Comparison of ENCODE assay signal across 9 cellular contexts in the genomic region with DNA sequence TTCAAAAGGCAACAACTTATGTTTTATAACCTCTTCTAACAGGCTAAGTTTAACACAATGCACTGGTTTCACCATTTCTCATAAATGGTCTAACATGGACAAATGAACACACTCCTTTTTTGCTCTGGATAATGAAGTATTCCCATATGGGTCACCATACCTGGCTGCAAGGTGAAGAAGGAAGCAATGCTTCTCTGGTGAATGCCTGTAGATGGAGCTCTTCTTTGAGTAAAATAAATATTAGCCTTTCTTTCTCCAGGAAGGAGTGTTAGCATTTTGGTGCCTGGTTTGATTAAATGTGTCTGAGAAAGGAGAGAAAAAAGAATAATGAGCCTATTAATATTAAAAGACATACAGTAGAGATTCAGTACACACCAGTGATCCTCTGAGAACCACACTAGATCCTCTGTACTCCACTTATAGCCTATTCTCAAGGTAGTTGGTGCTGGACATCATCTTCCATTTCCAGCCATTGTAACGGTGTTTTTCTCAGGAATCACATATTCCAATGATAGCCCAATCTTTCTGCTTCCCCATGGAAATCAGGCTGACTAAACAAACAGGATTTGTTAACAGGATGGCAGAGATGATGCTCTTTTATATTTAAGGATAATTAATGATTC. TPM values are rescaled to one million over a fixed set of nuclear protein-coding genes. Genes with fewer than 3 reads are reported as not detected.
DNase-seq lines count a peak whose midpoint lies in the region; ATAC-seq and TF ChIP-seq lines count a peak whose summit lies in the region.
"Had no signal": no experiment of that assay in that cellular context is flagged by ENCODE, and none has a peak within 500 bp of the region (broad histone marks: within the 10 kb centered on the region; RNA-seq: fewer than 3 reads in every experiment).

No MANE protein-coding gene starts in this region.

- TF ChIP-seq CTCF in AG09319 (IDR thresholded peaks at IDR 0.05; ENCODE audit: low read depth, low read length) = peak; percentile 14
- peak; percentile 35; the same call in 1 of the 2 replicates for TF ChIP-seq CTCF in GM12875 (IDR thresholded peaks at IDR 0.05; ENCODE audit: borderline replicate concordance, insufficient read depth, low read depth, low read length)

- in situ Hi-C loops in SK-MEL-5 (cut with HindIII; ENCODE audit: low pct_unique_long_range_greater_than_20kb, low sequenced_read_pairs) = no loop called here

- ATAC-seq in HG02981 (IDR thresholded peaks at IDR 0.05; ENCODE audit: unreplicated experiment) (no peak), GM21786 (IDR thresholded peaks at IDR 0.05; ENCODE audit: unreplicated experiment) (no peak), GM21381 (IDR thresholded peaks at IDR 0.05; ENCODE audit: unreplicated experiment) (no peak)

- DNase-seq in AG09319 (ENCODE audit: extremely low read depth, low read depth) = no peak
- peak; percentile 27 for DNase-seq in SK-MEL-5 (ENCODE audit: low read depth, low spot score)
- DNase-seq in iPS-NIHi11 (ENCODE audit: low spot score) = peak; percentile 44
- no peak for DNase-seq in putamen (ENCODE audit: low spot score)
- DNase-seq: naive B cell had no signal

- no peak overlapping the region for H3K4me3 ChIP-seq in GM12875 (ENCODE audit: low read depth, low read length)

RNA-seq across cellular contexts. Expression of a gene that starts 17.6 kb away (rescaled TPM):
- total RNA-seq in SK-MEL-5 (2014; rRNA removed; shearing (Covaris generic)) = 36.2 and 41.6 TPM in 2 replicates
- polyA plus RNA-seq in SK-MEL-5 (2015; cell fraction: cytosol; rRNA removed) = 43.5 and 44.2 TPM in 2 replicates
- 64.0 and 69.3 TPM in 2 replicates for polyA plus RNA-seq in SK-MEL-5 (2015; cell fraction: nucleus; rRNA removed)

RNA-seq across cellular contexts. Expression of a gene that starts 21.9 kb away (rescaled TPM):
- 6.6 and 7.0 TPM in 2 replicates for total RNA-seq in SK-MEL-5 (2014; rRNA removed; shearing (Covaris generic))
- 6.2 and 7.9 TPM in 2 replicates for polyA plus RNA-seq in SK-MEL-5 (2015; cell fraction: cytosol; rRNA removed)
- 5.2 and 5.8 TPM in 2 replicates for polyA plus RNA-seq in SK-MEL-5 (2015; cell fraction: nucleus; rRNA removed)

RNA-seq across cellular contexts. Expression of a gene that starts 37.4 kb away (rescaled TPM):
- total RNA-seq in SK-MEL-5 (2014; rRNA removed; shearing (Covaris generic)) = 38.3 and 45.1 TPM in 2 replicates
- polyA plus RNA-seq in SK-MEL-5 (2015; cell fraction: cytosol; rRNA removed) = 199 and 253 TPM in 2 replicates
- 54.8 and 89.7 TPM in 2 replicates for polyA plus RNA-seq in SK-MEL-5 (2015; cell fraction: nucleus; rRNA removed)

RNA-seq across cellular contexts. Expression of a gene that starts 38.1 kb away (rescaled TPM):
- total RNA-seq in SK-MEL-5 (2014; rRNA removed; shearing (Covaris generic)) = 4.2 TPM in 2 replicates
- polyA plus RNA-seq in SK-MEL-5 (2015; cell fraction: cytosol; rRNA removed) = 5.8 and 6.0 TPM in 2 replicates
- polyA plus RNA-seq in SK-MEL-5 (2015; cell fraction: nucleus; rRNA removed) = 4.1 and 4.3 TPM in 2 replicates

Comparison
In these comparisons a context has a peak if more than half of its experiments do, and no peak if none do; other contexts are left out.
1. DNase-seq: peak in SK-MEL-5 (single experiment) and iPS-NIHi11 (single experiment); none in AG09319 (single experiment) and putamen (single experiment).